In genomic region chr18:55489742-55490055, GRCh38 we compare ENCODE assay signal across 9 cellular contexts.
DNase-seq lines count a peak whose midpoint lies in the region; ATAC-seq and TF ChIP-seq lines count a peak whose summit lies in the region.
"Had no signal": no experiment of that assay in that cellular context is flagged by ENCODE, and none has a peak within 500 bp of the region (broad histone marks: within the 10 kb centered on the region; RNA-seq: fewer than 3 reads in every experiment).

No MANE protein-coding gene starts in this region.

- no peak overlapping the region for H3K4me3 ChIP-seq in smooth muscle cell
- no peak overlapping the region for H3K4me3 ChIP-seq in brain microvascular endothelial cell (ENCODE audit: low read depth, low read length)

- H2AFZ ChIP-seq in smooth muscle cell (ENCODE audit: low read depth), result no peak overlapping the region

- no peaks in the 10 kb centered on the region for H3K36me3 ChIP-seq in smooth muscle cell (ENCODE audit: low read depth)
- H3K36me3 ChIP-seq in brain microvascular endothelial cell (replicated peaks), result no peaks in the 10 kb centered on the region

- no peak for TF ChIP-seq CTCF in smooth muscle cell (IDR thresholded peaks at IDR 0.05; ENCODE audit: borderline replicate concordance, insufficient read depth, poor library complexity, severe bottlenecking)
- TF ChIP-seq CTCF in brain microvascular endothelial cell (IDR thresholded peaks at IDR 0.05; ENCODE audit: low read depth, low read length, missing control alignments), result no peak

- H3K9ac ChIP-seq in smooth muscle cell (ENCODE audit: low read depth), result no peak overlapping the region

- no peaks in the 10 kb centered on the region for H3F3A ChIP-seq in smooth muscle cell (ENCODE audit: low read depth)

- peaks cover 31% of the 10 kb centered on the region for H3K4me1 ChIP-seq in smooth muscle cell (ENCODE audit: low read depth)

- H4K20me1 ChIP-seq in smooth muscle cell (ENCODE audit: low read depth), result peaks cover 50% of the 10 kb centered on the region

- H3K9me3 ChIP-seq in smooth muscle cell (replicated peaks; ENCODE audit: low read depth), result no peaks in the 10 kb centered on the region

- H3K27ac ChIP-seq in smooth muscle cell (ENCODE audit: low read depth), result no peak overlapping the region
- no peak overlapping the region for H3K27ac ChIP-seq in brain microvascular endothelial cell

- DNase-seq in activated naive CD4-positive, alpha-beta T cell treated with Interleukin-2 at 50 U/mL for 16 hours, result peak; percentile 3
- no peak for DNase-seq in activated naive CD4-positive, alpha-beta T cell treated with anti-CD3 and anti-CD28 coated beads, Interleukin-2, amount 50 U/mL, for 16 hours
- DNase-seq in RPMI7951 (ENCODE audit: low read depth), result peak; percentile 27
- no peak for DNase-seq in smooth muscle cell (lab: John Stamatoyannopoulos, UW; ENCODE audit: unreplicated experiment)
- DNase-seq in NCI-H82 (lab: John Stamatoyannopoulos, UW), result no peak
- no peak for DNase-seq in brain microvascular endothelial cell
- DNase-seq in AML-193 (lab: John Stamatoyannopoulos, UW), result no peak
- DNase-seq: CD4-positive, CD25-positive, alpha-beta regulatory T cell had no signal

- H3K4me2 ChIP-seq in smooth muscle cell, result peak overlapping the region; percentile 35

- 61% methylated on average over 8 of the region's 8 CpGs for WGBS in smooth muscle cell (ENCODE audit: low lambda C conversion rate)

- H3K27me3 ChIP-seq in smooth muscle cell (ENCODE audit: low read depth) (no peaks in the 10 kb centered on the region), brain microvascular endothelial cell (replicated peaks) (no peaks in the 10 kb centered on the region)

- peak; percentile 81 for ATAC-seq in HG03378 (IDR thresholded peaks at IDR 0.05; ENCODE audit: unreplicated experiment)

- H3K79me2 ChIP-seq in smooth muscle cell (ENCODE audit: low read depth), result peaks cover 97% of the 10 kb centered on the region

- in situ Hi-C loops in brain microvascular endothelial cell (cut with HindIII; ENCODE audit: low pct_ligation_motif_present, low sequenced_read_pairs), result no loop called here

Comparison
In these comparisons a context has a peak if more than half of its experiments do, and no peak if none do; other contexts are left out.
1. DNase-seq: peak in activated naive CD4-positive, alpha-beta T cell treated with Interleukin-2 at 50 U/mL for 16 hours (single experiment) and RPMI7951 (single experiment); none in activated naive CD4-positive, alpha-beta T cell treated with anti-CD3 and anti-CD28 coated beads, Interleukin-2, amount 50 U/mL, for 16 hours (single experiment), smooth muscle cell (single experiment), NCI-H82 (single experiment), brain microvascular endothelial cell (single experiment) and AML-193 (0 of 2).